In the genomic region with DNA sequence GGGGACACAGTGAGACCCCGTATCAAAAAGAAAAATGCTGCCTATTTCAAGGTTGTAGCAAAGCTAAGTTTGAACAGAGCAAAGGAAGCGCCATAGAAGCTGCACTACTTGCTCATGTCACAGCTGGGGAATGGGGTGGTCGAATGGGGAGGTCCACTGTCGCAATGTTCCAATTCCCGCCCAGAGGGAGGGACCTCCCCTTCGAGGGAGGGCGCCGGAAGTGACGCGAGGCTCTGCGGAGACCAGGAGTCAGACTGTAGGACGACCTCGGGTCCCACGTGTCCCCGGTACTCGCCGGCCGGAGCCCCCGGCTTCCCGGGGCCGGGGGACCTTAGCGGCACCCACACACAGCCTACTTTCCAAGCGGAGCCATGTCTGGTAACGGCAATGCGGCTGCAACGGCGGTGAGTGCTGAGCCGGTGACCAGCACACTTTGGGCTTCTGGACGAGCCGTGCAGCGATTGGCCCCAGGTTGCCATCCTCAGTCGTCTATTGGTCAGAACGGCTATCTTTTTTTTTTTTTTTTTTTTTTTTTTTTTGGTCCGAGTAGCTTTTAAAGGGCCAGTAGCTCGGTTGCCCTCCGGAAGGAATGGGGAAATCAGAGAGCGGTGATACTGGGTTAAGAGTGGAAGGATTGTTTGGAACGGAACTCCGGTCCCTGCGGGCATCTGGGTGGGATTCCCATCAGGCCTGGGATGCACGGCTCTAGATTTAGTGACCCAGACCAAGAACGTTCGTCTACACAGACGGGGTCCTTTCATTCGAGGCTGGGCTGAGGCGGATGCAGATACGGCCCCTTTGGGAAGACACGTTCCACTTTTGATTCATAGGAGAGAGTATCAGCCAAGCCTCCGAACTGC, we compare ENCODE assay signal across 1 cellular context.
TF ChIP-seq lines count a peak whose summit lies in the region.

HMBS (plus strand) TSS at position 219 of the 860 bp plus-strand sequence; CDS start at position 372, 153 bp downstream.

TF ChIP-seq in HepG2, 621 proteins besides CTCF, POLR2A, EP300 and RAD21 (continued from another document and continues in another):
- TF ChIP-seq ZNF646 (CRISPR knock-in tag; IDR thresholded peaks at IDR 0.05) (no peak), ZNF83 (CRISPR knock-in tag; IDR thresholded peaks at IDR 0.05; ENCODE audit: borderline replicate concordance) (no peak), THAP11 (CRISPR knock-in tag; IDR thresholded peaks at IDR 0.05) (peak; percentile 81), ZNF232 (CRISPR knock-in tag; IDR thresholded peaks at IDR 0.05; ENCODE audit: borderline replicate concordance) (no peak), SMYD3 (CRISPR knock-in tag; IDR thresholded peaks at IDR 0.05) (no peak), SNAPC5 (CRISPR knock-in tag; IDR thresholded peaks at IDR 0.05; ENCODE audit: borderline replicate concordance) (peak; percentile 59; the same call in 1 of the 2 replicates), SP2 (CRISPR knock-in tag; IDR thresholded peaks at IDR 0.05) (peak; percentile 85), HNF4G (IDR thresholded peaks at IDR 0.05; ENCODE audit: borderline replicate concordance, low read depth, low read length) (no peak), HNF4G (CRISPR knock-in tag; IDR thresholded peaks at IDR 0.05; ENCODE audit: borderline replicate concordance, low read depth) (no peak), RXRA (CRISPR knock-in tag; IDR thresholded peaks at IDR 0.05) (peak; percentile 39; the same call in 1 of the 2 replicates), GTF2F1 (IDR thresholded peaks at IDR 0.05; ENCODE audit: low read length) (no peak), KDM2A (CRISPR knock-in tag; IDR thresholded peaks at IDR 0.05; ENCODE audit: borderline replicate concordance, low read depth) (peak; percentile 88), ZNF224 (CRISPR knock-in tag; IDR thresholded peaks at IDR 0.05) (no peak), IRX3 (CRISPR knock-in tag; IDR thresholded peaks at IDR 0.05; ENCODE audit: borderline replicate concordance, low read depth) (no peak; the same call in 1 of the 2 replicates), ZNF883 (CRISPR knock-in tag; IDR thresholded peaks at IDR 0.05; ENCODE audit: not compliant biosample characterization) (peak; percentile 58), FIP1L1 (IDR thresholded peaks at IDR 0.05; ENCODE audit: borderline replicate concordance, insufficient read depth, low read depth, low read length) (no peak), ZBTB1 (CRISPR knock-in tag; IDR thresholded peaks at IDR 0.05; ENCODE audit: borderline replicate concordance) (no peak), ZNF317 (CRISPR knock-in tag; IDR thresholded peaks at IDR 0.05) (peak; percentile 59; the same call in 1 of the 2 replicates), CENPBD1 (CRISPR knock-in tag; IDR thresholded peaks at IDR 0.05; ENCODE audit: borderline replicate concordance, low read depth) (no peak), RNF2 (conservative IDR thresholded peaks at IDR 0.05; ENCODE audit: low read depth) (0 out of 2 replicates have a peak, but pooled peaks have one; percentile 33), ZNF160 (CRISPR knock-in tag; IDR thresholded peaks at IDR 0.05) (no peak), ZNF383 (CRISPR knock-in tag; IDR thresholded peaks at IDR 0.05; ENCODE audit: borderline replicate concordance) (no peak), ZNF33A (CRISPR knock-in tag; IDR thresholded peaks at IDR 0.05; ENCODE audit: borderline replicate concordance) (no peak), ZNF879 (CRISPR knock-in tag; IDR thresholded peaks at IDR 0.05) (no peak), ZNF503 (CRISPR knock-in tag; IDR thresholded peaks at IDR 0.05) (peak; percentile 34; the same call in 1 of the 2 replicates), ZNF558 (CRISPR knock-in tag; IDR thresholded peaks at IDR 0.05; ENCODE audit: borderline replicate concordance) (no peak), ZNF574 (CRISPR knock-in tag; IDR thresholded peaks at IDR 0.05) (peak; percentile 62; the same call in 1 of the 2 replicates), KDM1A (CRISPR knock-in tag; IDR thresholded peaks at IDR 0.05) (no peak), HNF1A (IDR thresholded peaks at IDR 0.05; ENCODE audit: low read depth) (no peak), HNF1A (CRISPR knock-in tag; IDR thresholded peaks at IDR 0.05; ENCODE audit: borderline replicate concordance) (peak; percentile 76; the same call in 1 of the 2 replicates), ZNF143 (CRISPR knock-in tag; IDR thresholded peaks at IDR 0.05) (peak; percentile 43; the same call in 1 of the 2 replicates), ZNF234 (CRISPR knock-in tag; conservative IDR thresholded peaks at IDR 0.05) (no peak), MXI1 (IDR thresholded peaks at IDR 0.05; ENCODE audit: borderline replicate concordance, low read depth, low read length) (peak; percentile 81; the same call in 1 of the 3 replicates), ATRX (CRISPR knock-in tag; IDR thresholded peaks at IDR 0.05; ENCODE audit: borderline replicate concordance) (no peak), ZNF749 (CRISPR knock-in tag; IDR thresholded peaks at IDR 0.05; ENCODE audit: borderline replicate concordance) (peak; percentile 81; the same call in 1 of the 2 replicates), RELA (CRISPR knock-in tag; IDR thresholded peaks at IDR 0.05) (0 out of 2 replicates have a peak, but pooled peaks have one; percentile 29)
- TF ChIP-seq, protein P1, sequence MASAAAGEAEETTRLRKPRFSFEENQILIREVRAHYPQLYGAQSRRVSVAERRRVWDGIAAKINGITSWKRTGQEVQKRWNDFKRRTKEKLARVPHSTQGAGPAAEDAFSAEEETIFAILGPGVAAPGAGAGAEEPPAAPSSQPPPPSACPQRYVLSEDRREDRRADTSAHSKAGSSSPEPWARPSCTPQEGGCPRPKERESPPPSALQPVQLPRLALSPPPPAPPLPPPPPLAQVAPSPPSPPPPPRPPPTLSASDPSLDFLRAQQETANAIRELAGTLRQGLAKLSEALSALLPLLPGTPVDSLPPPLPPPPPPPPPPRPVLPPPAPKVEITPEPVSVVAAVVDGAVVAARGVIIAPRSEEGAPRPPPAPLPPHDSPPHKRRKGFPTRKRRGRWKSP (CRISPR knock-in tag; IDR thresholded peaks at IDR 0.05): 0 out of 2 replicates have a peak, but pooled peaks have one; percentile 27
- TF ChIP-seq, protein P2, sequence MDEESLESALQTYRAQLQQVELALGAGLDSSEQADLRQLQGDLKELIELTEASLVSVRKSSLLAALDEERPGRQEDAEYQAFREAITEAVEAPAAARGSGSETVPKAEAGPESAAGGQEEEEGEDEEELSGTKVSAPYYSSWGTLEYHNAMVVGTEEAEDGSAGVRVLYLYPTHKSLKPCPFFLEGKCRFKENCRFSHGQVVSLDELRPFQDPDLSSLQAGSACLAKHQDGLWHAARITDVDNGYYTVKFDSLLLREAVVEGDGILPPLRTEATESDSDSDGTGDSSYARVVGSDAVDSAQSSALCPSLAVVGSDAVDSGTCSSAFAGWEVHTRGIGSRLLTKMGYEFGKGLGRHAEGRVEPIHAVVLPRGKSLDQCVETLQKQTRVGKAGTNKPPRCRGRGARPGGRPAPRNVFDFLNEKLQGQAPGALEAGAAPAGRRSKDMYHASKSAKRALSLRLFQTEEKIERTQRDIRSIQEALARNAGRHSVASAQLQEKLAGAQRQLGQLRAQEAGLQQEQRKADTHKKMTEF (CRISPR knock-in tag; IDR thresholded peaks at IDR 0.05): peak; percentile 79
